1 cellular context compared by ENCODE assay signal in genomic region chr13:94119360-94119936, GRCh38.
TF ChIP-seq lines count a peak whose summit lies in the region.

No MANE protein-coding gene starts in this region.

TF ChIP-seq in HepG2, 621 proteins besides CTCF, POLR2A, EP300 and RAD21 (continued from another document and continues in another):
- TF ChIP-seq SAFB2 (CRISPR knock-in tag; IDR thresholded peaks at IDR 0.05; ENCODE audit: borderline replicate concordance, low read depth) (no peak), ARID2 (CRISPR knock-in tag; IDR thresholded peaks at IDR 0.05; ENCODE audit: borderline replicate concordance) (0 out of 2 replicates have a peak, but pooled peaks have one; percentile 69), DMAP1 (CRISPR knock-in tag; IDR thresholded peaks at IDR 0.05) (peak; percentile 30; the same call in 1 of the 2 replicates), TFDP2 (CRISPR knock-in tag; IDR thresholded peaks at IDR 0.05) (no peak), ZBTB40 (IDR thresholded peaks at IDR 0.05) (no peak), ZBTB40 (CRISPR knock-in tag; IDR thresholded peaks at IDR 0.05) (peak; percentile 65; the same call in 1 of the 2 replicates), SPEN (CRISPR knock-in tag; IDR thresholded peaks at IDR 0.05; ENCODE audit: low read depth) (no peak), ZNF205 (CRISPR knock-in tag; IDR thresholded peaks at IDR 0.05) (peak; percentile 54; the same call in 1 of the 2 replicates), ZSCAN20 (CRISPR knock-in tag; IDR thresholded peaks at IDR 0.05; ENCODE audit: borderline replicate concordance) (no peak), ATF7 (IDR thresholded peaks at IDR 0.05) (no peak), ATF7 (CRISPR knock-in tag; IDR thresholded peaks at IDR 0.05) (no peak), HOXA3 (CRISPR knock-in tag; IDR thresholded peaks at IDR 0.05) (peak; percentile 66), SALL1 (CRISPR knock-in tag; IDR thresholded peaks at IDR 0.05) (peak; percentile 94), ZNF24 (IDR thresholded peaks at IDR 0.05) (peak; percentile 45; the same call in 1 of the 2 replicates), SETDB1 (CRISPR knock-in tag; IDR thresholded peaks at IDR 0.05; ENCODE audit: borderline replicate concordance) (no peak), SNRNP70 (IDR thresholded peaks at IDR 0.05; ENCODE audit: low read depth, low read length) (no peak), NCOR1 (IDR thresholded peaks at IDR 0.05; ENCODE audit: borderline replicate concordance, low read length) (peak; percentile 78), ZBTB37 (CRISPR knock-in tag; IDR thresholded peaks at IDR 0.05) (peak; percentile 63; the same call in 1 of the 2 replicates), SOX13 (IDR thresholded peaks at IDR 0.05) (0 out of 2 replicates have a peak, but pooled peaks have one; percentile 39), SOX13 (CRISPR knock-in tag; conservative IDR thresholded peaks at IDR 0.05 in 1 of 2, IDR thresholded peaks at IDR 0.05 in 1 of 2) (peak in 1 of 2 experiments; percentile 74; a peak in 2 of 4 replicates), ZNF749 (CRISPR knock-in tag; IDR thresholded peaks at IDR 0.05; ENCODE audit: borderline replicate concordance) (no peak), HDAC2 (CRISPR knock-in tag; IDR thresholded peaks at IDR 0.05) (peak; percentile 56; the same call in 1 of the 2 replicates), KLF6 (CRISPR knock-in tag; IDR thresholded peaks at IDR 0.05) (no peak), HNRNPL (IDR thresholded peaks at IDR 0.05; ENCODE audit: low read depth, low read length) (no peak), ZBTB33 (CRISPR knock-in tag; IDR thresholded peaks at IDR 0.05) (peak; percentile 43; the same call in 1 of the 2 replicates), ZNF510 (CRISPR knock-in tag; IDR thresholded peaks at IDR 0.05; ENCODE audit: low read depth) (no peak), ZNF407 (CRISPR knock-in tag; IDR thresholded peaks at IDR 0.05; ENCODE audit: not compliant biosample characterization) (no peak)
